In genomic region chr12:124518051-124518932, GRCh38 we compare ENCODE assay signal across 8 cellular contexts. TPM values are rescaled to one million over a fixed set of nuclear protein-coding genes. Genes with fewer than 3 reads are reported as not detected.
DNase-seq lines count a peak whose midpoint lies in the region; ATAC-seq, FAIRE-seq and TF ChIP-seq lines count a peak whose summit lies in the region.

No MANE protein-coding gene starts in this region.

- intact Hi-C loops in MCF 10A (cut with micrococcal nuclease) (loop anchor here (1.0 to 10.0 kb wide), 4 partner anchors 96 to 387 kb away; no protein-coding TSS in a partner anchor), sigmoid colon (cut with DNase I) (loop anchor here (2.0 to 5.0 kb wide), 6 partner anchors 33 to 249 kb away; no protein-coding TSS in a partner anchor)

- H3K9me3 ChIP-seq in sigmoid colon: no peaks in the 10 kb centered on the region

- H3K4me3 Mint-ChIP-seq in MCF 10A (ENCODE audit: unreplicated experiment): peak overlapping the region; percentile 91

- CTCF ChIA-PET in MCF 10A (lab: Yijun Ruan, JAX): interaction anchor here (0.6 to 1.8 kb wide), 13 partner anchors 32 to 481 kb away, joined by 3 to 10 read pairs (median 3); no protein-coding TSS in a partner anchor

- 6 to 28% methylated on average over 51 of the region's 51 CpGs for WGBS in sigmoid colon, 2 donors

- H3K36me3 ChIP-seq in sigmoid colon: peaks cover 0 to 6% (median 3%) of the 10 kb centered on the region in 4 donors

- peaks cover 51% of the 10 kb centered on the region for H3K36me3 Mint-ChIP-seq in MCF 10A (ENCODE audit: insufficient read depth, unreplicated experiment)

- FAIRE-seq in H54 (lab: Jason Lieb, UNC): no peak

- H3K27me3 Mint-ChIP-seq in MCF 10A (ENCODE audit: insufficient read depth, unreplicated experiment): no peaks in the 10 kb centered on the region

- H3K4me1 ChIP-seq in sigmoid colon: peaks cover 0 to 96% (median 91%) of the 10 kb centered on the region in 4 donors

- peaks cover 39% of the 10 kb centered on the region for H3K4me1 Mint-ChIP-seq in MCF 10A (ENCODE audit: insufficient read depth, unreplicated experiment)

- BruUV-seq in MCF 10A (replicated peaks; lab: Mats Ljungman, UMichigan): no TSS peak

- H3K27ac Mint-ChIP-seq in MCF 10A (ENCODE audit: low read depth, unreplicated experiment): peak overlapping the region; percentile 96

- POLR2A ChIA-PET in MCF 10A (lab: Yijun Ruan, JAX): interaction anchor here (0.7 to 5.3 kb wide), 45 partner anchors 9 to 1135 kb away, joined by 3 to 44 read pairs (median 5); partner anchors contain the start of genes NCOR2 and UBC

- DNase-seq in H54 (ENCODE audit: insufficient read length, low spot score): peak; percentile 94
- peak; percentile 98 for DNase-seq in NCI-H446 treated with DMSO at 0.1 percent for 48 hours (lab: John Stamatoyannopoulos, UW)
- DNase-seq in MCF 10A (ENCODE audit: unreplicated experiment): peak; percentile 99
- DNase-seq in hypothalamus (lab: John Stamatoyannopoulos, UW): peak; percentile 69 to 98 (median 93)
- peak; percentile 100 for DNase-seq in sigmoid colon
- no peak for DNase-seq in activated CD4-positive, alpha-beta T cell treated with anti-CD3 and anti-CD28 coated beads for 1 hour

- TF ChIP-seq POLR2A in H54 (IDR thresholded peaks at IDR 0.05; ENCODE audit: low read depth, low read length) (peak; percentile 41; the same call in 1 of the 2 replicates), sigmoid colon (IDR thresholded peaks at IDR 0.05) (peak; percentile 28 to 45)

- no peak for ATAC-seq in HG03342 (IDR thresholded peaks at IDR 0.05; ENCODE audit: unreplicated experiment)
- no peak for ATAC-seq in HG03097 (IDR thresholded peaks at IDR 0.05; ENCODE audit: low FRiP score, unreplicated experiment)

- TF ChIP-seq CTCF in MCF 10A (IDR thresholded peaks at IDR 0.05; ENCODE audit: unreplicated experiment) (no peak), sigmoid colon (IDR thresholded peaks at IDR 0.05) (no peak)

- peak overlapping the region; percentile 20 to 60 (median 54) for H3K4me3 ChIP-seq in sigmoid colon

- peak in 1 of 4 donors; percentile 78 for TF ChIP-seq EP300 in sigmoid colon (IDR thresholded peaks at IDR 0.05)

- H3K27me3 ChIP-seq in sigmoid colon: no peaks in the 10 kb centered on the region

- no peaks in the 10 kb centered on the region for H3K9me3 Mint-ChIP-seq in MCF 10A (ENCODE audit: unreplicated experiment)

- peak overlapping the region; percentile 96 to 99 (median 98) for H3K27ac ChIP-seq in sigmoid colon

RNA-seq across cellular contexts. Expression of gene NCOR2, which starts 49.1 kb away (rescaled TPM):
- total RNA-seq in MCF 10A (2022): 145 and 177 TPM in 2 replicates
- 100 to 1,000 TPM in 1 of 4 donors, 10 to 100 TPM in 3; 42.5 to 134 (median 73.5) TPM for total RNA-seq in sigmoid colon
- 10 to 100 TPM; 18.6 to 81.8 (median 24.7) TPM for polyA plus RNA-seq in sigmoid colon
